ENCODE assay signal across 1 cellular context in the genomic region with DNA sequence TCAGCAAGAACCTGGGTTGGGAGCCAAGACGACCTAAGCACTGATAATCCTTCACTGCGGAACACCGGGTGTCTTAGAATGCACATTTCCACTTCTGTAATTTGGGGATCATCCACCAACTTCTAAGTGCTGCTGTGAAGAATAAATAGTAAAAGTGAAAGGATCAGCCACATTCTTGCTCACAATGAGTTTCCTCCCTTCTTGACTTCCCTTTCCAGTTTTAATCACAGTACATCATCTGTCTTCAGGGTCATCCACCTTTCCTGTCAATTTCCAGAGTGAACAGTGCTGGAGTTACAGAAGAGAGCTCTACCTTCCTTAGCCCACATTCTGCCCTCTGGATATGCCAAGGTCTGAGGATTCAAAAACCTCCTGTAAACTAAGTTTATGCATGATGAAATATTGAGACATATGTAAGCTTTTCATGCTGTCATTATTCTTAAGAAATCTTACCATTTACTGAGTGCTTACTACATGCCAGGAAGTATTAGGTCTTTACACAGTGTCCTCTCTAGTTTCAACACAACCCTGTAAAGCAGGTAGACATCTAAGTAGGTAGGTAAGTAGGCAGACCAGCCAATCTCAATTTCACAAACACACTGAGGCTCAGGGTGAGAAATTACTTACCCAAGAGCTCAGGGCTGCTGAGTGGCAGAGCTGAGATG.
TF ChIP-seq lines count a peak whose summit lies in the region.

No MANE protein-coding gene starts in this region.

TF ChIP-seq in WTC11, 78 proteins besides CTCF, POLR2A, EP300 and RAD21 (continued from another document):
- TF ChIP-seq, protein P1, sequence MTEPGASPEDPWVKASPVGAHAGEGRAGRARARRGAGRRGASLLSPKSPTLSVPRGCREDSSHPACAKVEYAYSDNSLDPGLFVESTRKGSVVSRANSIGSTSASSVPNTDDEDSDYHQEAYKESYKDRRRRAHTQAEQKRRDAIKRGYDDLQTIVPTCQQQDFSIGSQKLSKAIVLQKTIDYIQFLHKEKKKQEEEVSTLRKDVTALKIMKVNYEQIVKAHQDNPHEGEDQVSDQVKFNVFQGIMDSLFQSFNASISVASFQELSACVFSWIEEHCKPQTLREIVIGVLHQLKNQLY (CRISPR knock-in tag; IDR thresholded peaks at IDR 0.05): no peak
- TF ChIP-seq, protein P2, sequence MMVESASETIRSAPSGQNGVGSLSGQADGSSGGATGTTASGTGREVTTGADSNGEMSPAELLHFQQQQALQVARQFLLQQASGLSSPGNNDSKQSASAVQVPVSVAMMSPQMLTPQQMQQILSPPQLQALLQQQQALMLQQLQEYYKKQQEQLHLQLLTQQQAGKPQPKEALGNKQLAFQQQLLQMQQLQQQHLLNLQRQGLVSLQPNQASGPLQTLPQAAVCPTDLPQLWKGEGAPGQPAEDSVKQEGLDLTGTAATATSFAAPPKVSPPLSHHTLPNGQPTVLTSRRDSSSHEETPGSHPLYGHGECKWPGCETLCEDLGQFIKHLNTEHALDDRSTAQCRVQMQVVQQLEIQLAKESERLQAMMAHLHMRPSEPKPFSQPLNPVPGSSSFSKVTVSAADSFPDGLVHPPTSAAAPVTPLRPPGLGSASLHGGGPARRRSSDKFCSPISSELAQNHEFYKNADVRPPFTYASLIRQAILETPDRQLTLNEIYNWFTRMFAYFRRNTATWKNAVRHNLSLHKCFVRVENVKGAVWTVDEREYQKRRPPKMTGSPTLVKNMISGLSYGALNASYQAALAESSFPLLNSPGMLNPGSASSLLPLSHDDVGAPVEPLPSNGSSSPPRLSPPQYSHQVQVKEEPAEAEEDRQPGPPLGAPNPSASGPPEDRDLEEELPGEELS (CRISPR knock-in tag; IDR thresholded peaks at IDR 0.05): no peak
- TF ChIP-seq OVOL2 (CRISPR knock-in tag; IDR thresholded peaks at IDR 0.05; ENCODE audit: borderline replicate concordance) (no peak), SP1 (CRISPR knock-in tag; conservative IDR thresholded peaks at IDR 0.05) (no peak), ELF4 (CRISPR knock-in tag; IDR thresholded peaks at IDR 0.05; ENCODE audit: low read depth) (no peak), FOXK1 (CRISPR knock-in tag; IDR thresholded peaks at IDR 0.05) (no peak), SMAD4 (CRISPR knock-in tag; IDR thresholded peaks at IDR 0.05) (no peak), SMAD3 (CRISPR knock-in tag; IDR thresholded peaks at IDR 0.05; ENCODE audit: borderline replicate concordance) (no peak), ZNF423 (CRISPR knock-in tag; IDR thresholded peaks at IDR 0.05) (no peak)
- TF ChIP-seq, protein P3, sequence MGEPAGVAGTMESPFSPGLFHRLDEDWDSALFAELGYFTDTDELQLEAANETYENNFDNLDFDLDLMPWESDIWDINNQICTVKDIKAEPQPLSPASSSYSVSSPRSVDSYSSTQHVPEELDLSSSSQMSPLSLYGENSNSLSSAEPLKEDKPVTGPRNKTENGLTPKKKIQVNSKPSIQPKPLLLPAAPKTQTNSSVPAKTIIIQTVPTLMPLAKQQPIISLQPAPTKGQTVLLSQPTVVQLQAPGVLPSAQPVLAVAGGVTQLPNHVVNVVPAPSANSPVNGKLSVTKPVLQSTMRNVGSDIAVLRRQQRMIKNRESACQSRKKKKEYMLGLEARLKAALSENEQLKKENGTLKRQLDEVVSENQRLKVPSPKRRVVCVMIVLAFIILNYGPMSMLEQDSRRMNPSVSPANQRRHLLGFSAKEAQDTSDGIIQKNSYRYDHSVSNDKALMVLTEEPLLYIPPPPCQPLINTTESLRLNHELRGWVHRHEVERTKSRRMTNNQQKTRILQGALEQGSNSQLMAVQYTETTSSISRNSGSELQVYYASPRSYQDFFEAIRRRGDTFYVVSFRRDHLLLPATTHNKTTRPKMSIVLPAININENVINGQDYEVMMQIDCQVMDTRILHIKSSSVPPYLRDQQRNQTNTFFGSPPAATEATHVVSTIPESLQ (CRISPR knock-in tag; IDR thresholded peaks at IDR 0.05): no peak
- TF ChIP-seq, protein P4, sequence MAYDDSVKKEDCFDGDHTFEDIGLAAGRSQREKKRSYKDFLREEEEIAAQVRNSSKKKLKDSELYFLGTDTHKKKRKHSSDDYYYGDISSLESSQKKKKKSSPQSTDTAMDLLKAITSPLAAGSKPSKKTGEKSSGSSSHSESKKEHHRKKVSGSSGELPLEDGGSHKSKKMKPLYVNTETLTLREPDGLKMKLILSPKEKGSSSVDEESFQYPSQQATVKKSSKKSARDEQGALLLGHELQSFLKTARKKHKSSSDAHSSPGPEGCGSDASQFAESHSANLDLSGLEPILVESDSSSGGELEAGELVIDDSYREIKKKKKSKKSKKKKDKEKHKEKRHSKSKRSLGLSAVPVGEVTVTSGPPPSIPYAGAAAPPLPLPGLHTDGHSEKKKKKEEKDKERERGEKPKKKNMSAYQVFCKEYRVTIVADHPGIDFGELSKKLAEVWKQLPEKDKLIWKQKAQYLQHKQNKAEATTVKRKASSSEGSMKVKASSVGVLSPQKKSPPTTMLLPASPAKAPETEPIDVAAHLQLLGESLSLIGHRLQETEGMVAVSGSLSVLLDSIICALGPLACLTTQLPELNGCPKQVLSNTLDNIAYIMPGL (CRISPR knock-in tag; IDR thresholded peaks at IDR 0.05): no peak
- TF ChIP-seq, protein P5, sequence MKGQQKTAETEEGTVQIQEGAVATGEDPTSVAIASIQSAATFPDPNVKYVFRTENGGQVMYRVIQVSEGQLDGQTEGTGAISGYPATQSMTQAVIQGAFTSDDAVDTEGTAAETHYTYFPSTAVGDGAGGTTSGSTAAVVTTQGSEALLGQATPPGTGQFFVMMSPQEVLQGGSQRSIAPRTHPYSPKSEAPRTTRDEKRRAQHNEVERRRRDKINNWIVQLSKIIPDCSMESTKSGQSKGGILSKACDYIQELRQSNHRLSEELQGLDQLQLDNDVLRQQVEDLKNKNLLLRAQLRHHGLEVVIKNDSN (CRISPR knock-in tag; IDR thresholded peaks at IDR 0.05): no peak
- TF ChIP-seq, protein P6, sequence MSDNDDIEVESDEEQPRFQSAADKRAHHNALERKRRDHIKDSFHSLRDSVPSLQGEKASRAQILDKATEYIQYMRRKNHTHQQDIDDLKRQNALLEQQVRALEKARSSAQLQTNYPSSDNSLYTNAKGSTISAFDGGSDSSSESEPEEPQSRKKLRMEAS (CRISPR knock-in tag; IDR thresholded peaks at IDR 0.05): no peak
